In genomic region chr1:156592158-156592909, GRCh38 we compare ENCODE assay signal across 8 cellular contexts. TPM values are rescaled to one million over a fixed set of nuclear protein-coding genes. Genes with fewer than 3 reads are reported as not detected.
A peak's percentile ranks its signal among the peaks of the same experiment; 100 is the strongest.
DNase-seq lines count a peak whose midpoint lies in the region; ATAC-seq, FAIRE-seq and TF ChIP-seq lines count a peak whose summit lies in the region.

No MANE protein-coding gene starts in this region.

- H3K27ac Mint-ChIP-seq in activated naive CD8-positive, alpha-beta T cell treated with anti-CD3 and anti-CD28 coated beads, Interleukin-2, amount 50 U/mL, for 24 hours, result peak overlapping the region; percentile 83

- H3K36me3 ChIP-seq in kidney (ENCODE audit: control insufficient read depth in 1 of 2, insufficient read depth in 2 of 2, low read length in 2 of 2), result peaks cover 14 to 16% of the 10 kb centered on the region in 2 donors
- H3K36me3 ChIP-seq in thoracic aorta, result peaks cover 7% of the 10 kb centered on the region

- ATAC-seq in activated naive CD8-positive, alpha-beta T cell treated with anti-CD3 and anti-CD28 coated beads, Interleukin-2, amount 50 U/mL, for 24 hours, result no peak
- no peak for ATAC-seq in thoracic aorta (ENCODE audit: insufficient number of reproducible peaks, low FRiP score, low read depth)

- H3K9me3 ChIP-seq in kidney (ENCODE audit: control insufficient read depth in 1 of 2, low read length in 2 of 2), result no peaks in the 10 kb centered on the region
- H3K9me3 ChIP-seq in thoracic aorta, result no peaks in the 10 kb centered on the region

- no peak for TF ChIP-seq CTCF in kidney (IDR thresholded peaks at IDR 0.05; ENCODE audit: borderline replicate concordance, extremely low read depth, insufficient read depth)
- TF ChIP-seq CTCF in thoracic aorta (IDR thresholded peaks at IDR 0.05), result no peak
- no peak for TF ChIP-seq CTCF in GM13976 (IDR thresholded peaks at IDR 0.05; ENCODE audit: borderline replicate concordance, control extremely low read depth, extremely low read depth, insufficient read depth, missing control alignments)

- peak overlapping the region; percentile 66 to 87 for H3K27ac ChIP-seq in kidney (ENCODE audit: low read depth in 2 of 2, low read length in 2 of 2)
- peak overlapping the region; percentile 60 to 86 for H3K27ac ChIP-seq in thoracic aorta

- H3K4me1 ChIP-seq in kidney (ENCODE audit: control insufficient read depth in 1 of 2, insufficient read depth in 1 of 2, low read depth in 1 of 2, low read length in 2 of 2), result peaks cover 5 to 11% of the 10 kb centered on the region in 2 donors
- H3K4me1 ChIP-seq in thoracic aorta (ENCODE audit: control insufficient read depth in 1 of 2, low read depth in 2 of 2), result peaks cover 4 to 15% of the 10 kb centered on the region in 2 donors

- H3K27me3 ChIP-seq in thoracic aorta (replicated peaks; ENCODE audit: insufficient read depth), result no peaks in the 10 kb centered on the region

- H3K27me3 Mint-ChIP-seq in activated naive CD8-positive, alpha-beta T cell treated with anti-CD3 and anti-CD28 coated beads, Interleukin-2, amount 50 U/mL, for 24 hours, result no peaks in the 10 kb centered on the region

- H3K9me3 Mint-ChIP-seq in activated naive CD8-positive, alpha-beta T cell treated with anti-CD3 and anti-CD28 coated beads, Interleukin-2, amount 50 U/mL, for 24 hours, result no peaks in the 10 kb centered on the region

- no peak for FAIRE-seq in kidney (lab: Jason Lieb, UNC)

- H3K4me1 Mint-ChIP-seq in activated naive CD8-positive, alpha-beta T cell treated with anti-CD3 and anti-CD28 coated beads, Interleukin-2, amount 50 U/mL, for 24 hours, result peaks cover 35% of the 10 kb centered on the region

- peak overlapping the region; percentile 68 to 84 for H3K9ac ChIP-seq in kidney (ENCODE audit: low read length in 2 of 2)

- peak overlapping the region; percentile 58 to 97 for H3K4me3 ChIP-seq in kidney (ENCODE audit: low read length in 2 of 2)
- H3K4me3 ChIP-seq in thoracic aorta, result peak overlapping the region; percentile 90

- H3K4me3 Mint-ChIP-seq in activated naive CD8-positive, alpha-beta T cell treated with anti-CD3 and anti-CD28 coated beads, Interleukin-2, amount 50 U/mL, for 24 hours, result peak overlapping the region; percentile 83

- intact Hi-C loops in kidney (cut with DNase I), result no loop called here

- H3K36me3 Mint-ChIP-seq in activated naive CD8-positive, alpha-beta T cell treated with anti-CD3 and anti-CD28 coated beads, Interleukin-2, amount 50 U/mL, for 24 hours (ENCODE audit: low read depth), result peaks cover 26% of the 10 kb centered on the region

- in situ Hi-C loops in GM13976 (cut with MboI; ENCODE audit: low sequenced_read_pairs, unreplicated experiment), result no loop called here

- DNase-seq in activated CD4-positive, alpha-beta T cell treated with anti-CD3 and anti-CD28 coated beads for 48 hours, result peak; percentile 20
- DNase-seq in activated CD4-positive, alpha-beta T cell treated with anti-CD3 and anti-CD28 coated beads, Interleukin-2, amount 50 U/mL, for 4 hours, result no peak
- DNase-seq in activated naive CD8-positive, alpha-beta T cell treated with anti-CD3 and anti-CD28 coated beads, Interleukin-2, amount 50 U/mL, for 24 hours, result no peak
- DNase-seq in kidney (no peak), thoracic aorta (ENCODE audit: low spot score) (no peak), hippocampal formation (lab: John Stamatoyannopoulos, UW) (no peak), GM13976 (ENCODE audit: low spot score) (no peak), NCI-H1930 (lab: John Stamatoyannopoulos, UW) (no peak)

RNA-seq across cellular contexts. Expression of gene NAXE, which starts 0.8 kb away (rescaled TPM):
- total RNA-seq in kidney (78.0 TPM), thoracic aorta (10 to 100 TPM; 38.3 to 66.5 TPM)
- 221 TPM for polyA plus RNA-seq in kidney (ENCODE audit: insufficient read depth, low read depth, low replicate concordance)

RNA-seq across cellular contexts. Expression of gene GPATCH4, which starts 8.9 kb away (rescaled TPM):
- 24.0 TPM for total RNA-seq in kidney
- 26.2 TPM for polyA plus RNA-seq in kidney (ENCODE audit: insufficient read depth, low read depth, low replicate concordance)
- total RNA-seq in thoracic aorta, result 10 to 100 TPM in 1 of 2 donors, 1 to 10 TPM in 1; 8.1 to 69.3 TPM

RNA-seq across cellular contexts. Expression of gene TTC24, which starts 12.8 kb away (rescaled TPM):
- total RNA-seq in kidney, result 0.57 TPM
- not detected for polyA plus RNA-seq in kidney (ENCODE audit: insufficient read depth, low read depth, low replicate concordance)
- total RNA-seq in thoracic aorta, result not detected

RNA-seq across cellular contexts. Expression of gene IQGAP3, which starts 20.0 kb away (rescaled TPM):
- total RNA-seq in kidney (1.7 TPM), thoracic aorta (1 to 10 TPM; 2.2 to 3.5 TPM)
- 0.13 TPM for polyA plus RNA-seq in kidney (ENCODE audit: insufficient read depth, low read depth, low replicate concordance)

RNA-seq across cellular contexts. Expression of gene HAPLN2, which starts 26.9 kb away (rescaled TPM):
- total RNA-seq in kidney, result 1.9 TPM
- polyA plus RNA-seq in kidney (ENCODE audit: insufficient read depth, low read depth, low replicate concordance), result 0.30 TPM
- total RNA-seq in thoracic aorta, result 1 to 10 TPM in 1 of 2 donors, not detected in 1; 1.2 TPM
